11 cellular contexts compared by ENCODE assay signal in genomic region chr2:5981241-5982055, GRCh38.
DNase-seq lines count a peak whose midpoint lies in the region; ATAC-seq and TF ChIP-seq lines count a peak whose summit lies in the region.
"Had no signal": no experiment of that assay in that cellular context is flagged by ENCODE, and none has a peak within 500 bp of the region (broad histone marks: within the 10 kb centered on the region; RNA-seq: fewer than 3 reads in every experiment).

No MANE protein-coding gene starts in this region.

- H3K27me3 ChIP-seq in ectodermal cell (ENCODE audit: control insufficient read depth, insufficient read depth, low read length, poor library complexity, severe bottlenecking) (no peaks in the 10 kb centered on the region), neuron (ENCODE audit: insufficient read depth, low read length) (no peaks in the 10 kb centered on the region), tibial nerve (peaks cover 0 to 22% of the 10 kb centered on the region in 2 donors)

- POLR2A ChIA-PET in WTC11 (lab: Charles Lee) = no interaction called here

- H3K36me3 ChIP-seq in ectodermal cell (ENCODE audit: control insufficient read depth, insufficient read depth, low read length) = no peaks in the 10 kb centered on the region
- no peaks in the 10 kb centered on the region for H3K36me3 ChIP-seq in neuron (ENCODE audit: insufficient read depth, low read length)
- H3K36me3 ChIP-seq in tibial nerve = no peaks in the 10 kb centered on the region
- H3K36me3 ChIP-seq: gastroesophageal sphincter had no signal

- WGBS in ectodermal cell, 2 experiments = 21 to 22% methylated on average over 31 of the region's 31 CpGs
- 5 to 7% methylated on average over 30 to 31 of the region's 31 CpGs for whole genome bisulfite sequencing in tibial nerve, 2 donors

- H3K27ac ChIP-seq in ectodermal cell (ENCODE audit: insufficient read depth, low read depth, low read length, poor library complexity, severe bottlenecking) (peak overlapping the region; percentile 72), tibial nerve (no peak overlapping the region)
- H3K27ac ChIP-seq: gastroesophageal sphincter had no signal

- TF ChIP-seq CTCF in tibial nerve (IDR thresholded peaks at IDR 0.05) = no peak
- TF ChIP-seq CTCF in WTC11 (IDR thresholded peaks at IDR 0.05) = no peak

- H3K27ac Mint-ChIP-seq in WTC11 = no peak overlapping the region
- H3K27ac Mint-ChIP-seq: activated T-helper 1 cell treated with anti-CD3 and anti-CD28 coated beads, Interleukin-12 subunit alpha, Interleukin-12 subunit beta, Interleukin-2, Interleukin-4 antibody, amounts not matched to agents 30 ng/mL and 10 ng/mL and 1 ng/mL, durations not matched to agents 14 hours and 24 hours and 36 hours had no signal

- H3K4me1 ChIP-seq in ectodermal cell (ENCODE audit: control insufficient read depth, insufficient read depth, low read length) (peaks cover 58% of the 10 kb centered on the region), neuron (ENCODE audit: insufficient read depth, low read length) (peaks cover 55% of the 10 kb centered on the region), tibial nerve (peaks cover 0 to 8% (median 0%) of the 10 kb centered on the region in 4 donors)

- no peak for TF ChIP-seq EP300 in tibial nerve (IDR thresholded peaks at IDR 0.05)

- peaks cover 2% of the 10 kb centered on the region for H3K27me3 Mint-ChIP-seq in WTC11 (ENCODE audit: low read depth)

- CTCF ChIA-PET in WTC11 (lab: Charles Lee) = no interaction called here

- no peaks in the 10 kb centered on the region for H3K9me3 ChIP-seq in ectodermal cell (ENCODE audit: control insufficient read depth, low read length)
- no peaks in the 10 kb centered on the region for H3K9me3 ChIP-seq in neuron (ENCODE audit: low read length)
- no peaks in the 10 kb centered on the region for H3K9me3 ChIP-seq in tibial nerve
- H3K9me3 ChIP-seq: gastroesophageal sphincter had no signal

- peaks cover 72% of the 10 kb centered on the region for H3K9me3 Mint-ChIP-seq in WTC11
- H3K9me3 Mint-ChIP-seq: activated T-helper 1 cell treated with anti-CD3 and anti-CD28 coated beads, Interleukin-12 subunit alpha, Interleukin-12 subunit beta, Interleukin-2, Interleukin-4 antibody, amounts not matched to agents 30 ng/mL and 10 ng/mL and 1 ng/mL, durations not matched to agents 14 hours and 24 hours and 36 hours had no signal

- ATAC-seq in WTC11 (no peak), HG02571 (IDR thresholded peaks at IDR 0.05; ENCODE audit: unreplicated experiment) (no peak)
- ATAC-seq: gastroesophageal sphincter had no signal

- H3K36me3 Mint-ChIP-seq in WTC11 = peaks cover 77% of the 10 kb centered on the region

- peak overlapping the region; percentile 27 for H2AFZ ChIP-seq in neuron (ENCODE audit: low read depth, low read length)

- TF ChIP-seq POLR2A in tibial nerve (IDR thresholded peaks at IDR 0.05) = no peak

- H3K4me3 Mint-ChIP-seq in WTC11 = no peak overlapping the region
- H3K4me3 Mint-ChIP-seq: activated T-helper 1 cell treated with anti-CD3 and anti-CD28 coated beads, Interleukin-12 subunit alpha, Interleukin-12 subunit beta, Interleukin-2, Interleukin-4 antibody, amounts not matched to agents 30 ng/mL and 10 ng/mL and 1 ng/mL, durations not matched to agents 14 hours and 24 hours and 36 hours had no signal

- peak; percentile 46 for DNase-seq in Daoy (ENCODE audit: low read depth)
- peak; percentile 75 for DNase-seq in NCI-H2171 (lab: John Stamatoyannopoulos, UW)
- no peak for DNase-seq in tibial nerve (ENCODE audit: low spot score in 2 of 2)
- DNase-seq in cerebellum (ENCODE audit: low spot score) = no peak
- no peak for DNase-seq in WTC11 (ENCODE audit: low spot score)
- DNase-seq: NCI-H446 treated with DMSO at 0.1 percent for 48 hours had no signal

- no peaks in the 10 kb centered on the region for H3K4me1 Mint-ChIP-seq in WTC11

- H3K4me3 ChIP-seq in ectodermal cell (ENCODE audit: insufficient read depth, low read depth, low read length) = peak overlapping the region; percentile 18
- H3K4me3 ChIP-seq in neuron (ENCODE audit: low read length) = peak overlapping the region; percentile 49
- H3K4me3 ChIP-seq in tibial nerve = no peak overlapping the region
- H3K4me3 ChIP-seq: gastroesophageal sphincter had no signal

TF ChIP-seq in WTC11, 78 proteins besides CTCF, POLR2A, EP300 and RAD21:
- TF ChIP-seq GABPB1 (CRISPR knock-in tag; IDR thresholded peaks at IDR 0.05) = no peak
- TF ChIP-seq ZNF219 (CRISPR knock-in tag; IDR thresholded peaks at IDR 0.05; ENCODE audit: borderline replicate concordance) = no peak
- TF ChIP-seq, protein P1, sequence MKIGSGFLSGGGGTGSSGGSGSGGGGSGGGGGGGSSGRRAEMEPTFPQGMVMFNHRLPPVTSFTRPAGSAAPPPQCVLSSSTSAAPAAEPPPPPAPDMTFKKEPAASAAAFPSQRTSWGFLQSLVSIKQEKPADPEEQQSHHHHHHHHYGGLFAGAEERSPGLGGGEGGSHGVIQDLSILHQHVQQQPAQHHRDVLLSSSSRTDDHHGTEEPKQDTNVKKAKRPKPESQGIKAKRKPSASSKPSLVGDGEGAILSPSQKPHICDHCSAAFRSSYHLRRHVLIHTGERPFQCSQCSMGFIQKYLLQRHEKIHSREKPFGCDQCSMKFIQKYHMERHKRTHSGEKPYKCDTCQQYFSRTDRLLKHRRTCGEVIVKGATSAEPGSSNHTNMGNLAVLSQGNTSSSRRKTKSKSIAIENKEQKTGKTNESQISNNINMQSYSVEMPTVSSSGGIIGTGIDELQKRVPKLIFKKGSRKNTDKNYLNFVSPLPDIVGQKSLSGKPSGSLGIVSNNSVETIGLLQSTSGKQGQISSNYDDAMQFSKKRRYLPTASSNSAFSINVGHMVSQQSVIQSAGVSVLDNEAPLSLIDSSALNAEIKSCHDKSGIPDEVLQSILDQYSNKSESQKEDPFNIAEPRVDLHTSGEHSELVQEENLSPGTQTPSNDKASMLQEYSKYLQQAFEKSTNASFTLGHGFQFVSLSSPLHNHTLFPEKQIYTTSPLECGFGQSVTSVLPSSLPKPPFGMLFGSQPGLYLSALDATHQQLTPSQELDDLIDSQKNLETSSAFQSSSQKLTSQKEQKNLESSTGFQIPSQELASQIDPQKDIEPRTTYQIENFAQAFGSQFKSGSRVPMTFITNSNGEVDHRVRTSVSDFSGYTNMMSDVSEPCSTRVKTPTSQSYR (CRISPR knock-in tag; IDR thresholded peaks at IDR 0.05) = no peak
- TF ChIP-seq JUN (CRISPR knock-in tag; IDR thresholded peaks at IDR 0.05) = no peak
- no peak for TF ChIP-seq SMAD3 (CRISPR knock-in tag; IDR thresholded peaks at IDR 0.05; ENCODE audit: borderline replicate concordance)
- no peak for TF ChIP-seq TP53 (CRISPR knock-in tag; IDR thresholded peaks at IDR 0.05)
- TF ChIP-seq RELA (CRISPR knock-in tag; IDR thresholded peaks at IDR 0.05; ENCODE audit: borderline replicate concordance) = no peak
- no peak for TF ChIP-seq NR2C2 (CRISPR knock-in tag; IDR thresholded peaks at IDR 0.05)
- TF ChIP-seq IRF2 (CRISPR knock-in tag; IDR thresholded peaks at IDR 0.05; ENCODE audit: borderline replicate concordance, low read depth) = no peak
- no peak for TF ChIP-seq JAZF1 (CRISPR knock-in tag; IDR thresholded peaks at IDR 0.05)
- TF ChIP-seq FOXJ3 (CRISPR knock-in tag; IDR thresholded peaks at IDR 0.05; ENCODE audit: borderline replicate concordance) = no peak

Comparison
In these comparisons a context has a peak if more than half of its experiments do, and no peak if none do; other contexts are left out.
1. DNase-seq: peak in Daoy (single experiment) and NCI-H2171 (single experiment); none in tibial nerve (0 of 2), cerebellum (single experiment) and WTC11 (single experiment).
2. H3K4me3 ChIP-seq: peak in ectodermal cell (single experiment) and neuron (single experiment); none in tibial nerve (0 of 4).